12 cellular contexts compared by ENCODE assay signal in the genomic region with DNA sequence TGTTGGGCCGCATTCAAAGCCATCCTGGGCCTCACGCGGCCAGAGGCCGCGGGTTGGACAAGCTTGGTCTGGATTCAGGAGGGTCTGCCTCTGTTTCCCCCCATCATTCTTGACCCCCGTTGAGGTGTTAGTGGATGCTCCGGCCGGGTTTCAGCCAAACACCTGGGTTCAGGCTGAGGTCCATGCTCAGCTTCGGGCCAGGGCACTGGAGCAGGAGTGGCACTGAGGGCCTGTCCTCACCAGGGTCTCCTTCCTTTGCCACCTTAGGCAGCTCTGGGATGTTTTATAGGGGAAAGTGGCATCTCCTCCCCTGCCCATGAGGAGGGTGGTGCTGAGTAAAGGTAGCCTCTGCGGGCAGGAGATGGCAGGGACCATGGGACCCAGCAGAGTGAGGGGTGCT.
DNase-seq lines count a peak whose midpoint lies in the region; ATAC-seq, FAIRE-seq and TF ChIP-seq lines count a peak whose summit lies in the region.
"Had no signal": no experiment of that assay in that cellular context is flagged by ENCODE, and none has a peak within 500 bp of the region (broad histone marks: within the 10 kb centered on the region; RNA-seq: fewer than 3 reads in every experiment).

No MANE protein-coding gene starts in this region.

- BruUV-seq in HepG2 (replicated peaks; lab: Mats Ljungman, UMichigan), result no TSS peak

- TF ChIP-seq EP300 in HepG2 (IDR thresholded peaks at IDR 0.05; ENCODE audit: low read depth in 2 of 2, low read length in 2 of 2) (no peak), HepG2 (CRISPR knock-in tag; IDR thresholded peaks at IDR 0.05; ENCODE audit: borderline replicate concordance) (no peak)

- H4K20me1 ChIP-seq in HepG2 (ENCODE audit: insufficient read depth, low read length), result no peaks in the 10 kb centered on the region

- POLR2A ChIA-PET in HepG2 (lab: Yijun Ruan, JAX), result no interaction called here

- intact Hi-C loops in HepG2 (cut with micrococcal nuclease; ENCODE audit: unreplicated experiment), result loop anchor here (5.0 kb wide), 1 partner anchor 75 kb away; a partner anchor contains a TSS
- intact Hi-C loops in right lobe of liver (cut with DNase I), result no loop called here
- intact Hi-C loops in ascending aorta (cut with DNase I), result loop anchor here (5.0 to 10.0 kb wide), 3 partner anchors 40 to 1807 kb away; a partner anchor contains a TSS

- H3K36me3 ChIP-seq in HepG2 (replicated peaks in 1 of 2; ENCODE audit: control insufficient read depth in 1 of 2, insufficient read depth in 2 of 2, low read length in 2 of 2), result no peaks in the 10 kb centered on the region
- H3K36me3 ChIP-seq in right lobe of liver, result no peaks in the 10 kb centered on the region
- H3K36me3 ChIP-seq in ascending aorta, result no peaks in the 10 kb centered on the region
- H3K36me3 ChIP-seq: cardiac muscle cell, left lung had no signal

- H3K27ac ChIP-seq in HepG2 (ENCODE audit: extremely low read length, insufficient read depth, low read length), result no peak overlapping the region
- no peak overlapping the region for H3K27ac ChIP-seq in right lobe of liver
- peak overlapping the region in 1 of 2 donors; percentile 15 for H3K27ac ChIP-seq in ascending aorta
- H3K27ac ChIP-seq: cardiac muscle cell, left lung had no signal

- H3K4me1 ChIP-seq in HepG2 (ENCODE audit: insufficient read depth, low read length), result peaks cover 8% of the 10 kb centered on the region
- peaks cover 0 to 5% (median 2%) of the 10 kb centered on the region in 4 donors for H3K4me1 ChIP-seq in right lobe of liver
- peaks cover 4 to 9% of the 10 kb centered on the region in 2 donors for H3K4me1 ChIP-seq in ascending aorta

- H3K9ac ChIP-seq in HepG2 (ENCODE audit: insufficient read depth, low read depth, low read length), result no peak overlapping the region

- ATAC-seq in HepG2 (no peak; the same call in 2 of the 3 replicates), right lobe of liver (no peak), HG03354 (IDR thresholded peaks at IDR 0.05; ENCODE audit: poor library complexity, severe bottlenecking, unreplicated experiment) (no peak), HG03571 (IDR thresholded peaks at IDR 0.05; ENCODE audit: unreplicated experiment) (no peak)

- no peak overlapping the region for H2AFZ ChIP-seq in HepG2 (ENCODE audit: low read length)

- H3K4me3 ChIP-seq in HepG2 (replicated peaks in 1 of 3; ENCODE audit: insufficient read depth in 1 of 3, low read depth in 2 of 3, low read length in 3 of 3) (peak overlapping the region in 1 of 3 experiments; percentile 77; a peak in 1 of 6 replicates), right lobe of liver (no peak overlapping the region), ascending aorta (peak overlapping the region; percentile 62 to 90)

- peaks cover 2 to 30% of the 10 kb centered on the region in 2 experiments; a peak in 4 of 5 replicates for H3K27me3 ChIP-seq in HepG2 (ENCODE audit: control insufficient read depth in 1 of 2, insufficient read depth in 2 of 2, low read length in 2 of 2)
- no peaks in the 10 kb centered on the region for H3K27me3 ChIP-seq in right lobe of liver
- H3K27me3 ChIP-seq in ascending aorta, result no peaks in the 10 kb centered on the region

- TF ChIP-seq POLR2A in HepG2 (IDR thresholded peaks at IDR 0.05; ENCODE audit: insufficient read depth in 1 of 2, low read depth in 2 of 2, low read length in 2 of 2), result no peak
- no peak for TF ChIP-seq POLR2A in right lobe of liver (IDR thresholded peaks at IDR 0.05)

- peak overlapping the region; percentile 95 for H3K4me2 ChIP-seq in HepG2 (ENCODE audit: low read depth, low read length)

- no peak for TF ChIP-seq RAD21 in HepG2 (CRISPR knock-in tag; IDR thresholded peaks at IDR 0.05)

- CTCF ChIA-PET in HepG2 (lab: Yijun Ruan, JAX; ENCODE audit: low intra/inter-chr PET ratio, low total read pairs), result no interaction called here

- FAIRE-seq in HepG2 (lab: Jason Lieb, UNC), result no peak

- DNase-seq in HepG2 (ENCODE audit: low spot score) (no peak), right lobe of liver (no peak), ascending aorta (ENCODE audit: low spot score in 2 of 2) (peak in 1 of 2 donors; percentile 62), mesenteric fat pad (ENCODE audit: low spot score) (peak; percentile 76), GM19240 (ENCODE audit: insufficient read length, low spot score) (no peak)
- no peak for DNase-seq in stimulated activated CD4-positive, alpha-beta T cell treated with anti-CD3 and anti-CD28 coated beads, Interleukin-2, amount 100 ng/mL, for 24 hours
- DNase-seq: NCI-H1436 treated with DMSO at 0.1 percent for 48 hours, SIG-M5 had no signal

- TF ChIP-seq CTCF in HepG2 (CRISPR knock-in tag; IDR thresholded peaks at IDR 0.05), result no peak
- TF ChIP-seq CTCF in right lobe of liver (IDR thresholded peaks at IDR 0.05), result no peak
- TF ChIP-seq CTCF in ascending aorta (IDR thresholded peaks at IDR 0.05), result no peak

- WGBS in HepG2 (ENCODE audit: low lambda C conversion rate), result 88% methylated on average over 7 of the region's 10 CpGs
- WGBS in right lobe of liver (ENCODE audit: insufficient coverage, low coverage, low lambda C conversion rate, missing lambda C conversion rate), result 97% methylated on average over 9 of the region's 10 CpGs

- H3K9me3 ChIP-seq in HepG2 (ENCODE audit: low read length), result no peaks in the 10 kb centered on the region
- H3K9me3 ChIP-seq in right lobe of liver, result no peaks in the 10 kb centered on the region
- H3K9me3 ChIP-seq in ascending aorta, result no peaks in the 10 kb centered on the region
- H3K9me3 ChIP-seq: left lung had no signal

- H3K79me2 ChIP-seq in HepG2 (ENCODE audit: insufficient read depth, low read length), result no peaks in the 10 kb centered on the region

- in situ Hi-C loops in HepG2 (cut with HindIII; ENCODE audit: extremely low pct_ligation_motif_present, low pct_unique_long_range_greater_than_20kb), result no loop called here

TF ChIP-seq in HepG2, 621 proteins besides CTCF, POLR2A, EP300 and RAD21 (continues in another document):
- TF ChIP-seq ZNF44 (CRISPR knock-in tag; IDR thresholded peaks at IDR 0.05) (no peak), NFATC3 (CRISPR knock-in tag; IDR thresholded peaks at IDR 0.05) (no peak), ZNF205 (CRISPR knock-in tag; IDR thresholded peaks at IDR 0.05) (no peak), HCFC1 (IDR thresholded peaks at IDR 0.05; ENCODE audit: low read depth, low read length) (no peak), FOXP1 (IDR thresholded peaks at IDR 0.05) (no peak), FOXP1 (CRISPR knock-in tag; IDR thresholded peaks at IDR 0.05) (no peak), ZNF839 (CRISPR knock-in tag; IDR thresholded peaks at IDR 0.05; ENCODE audit: borderline replicate concordance) (no peak), ZNF432 (CRISPR knock-in tag; IDR thresholded peaks at IDR 0.05; ENCODE audit: borderline replicate concordance) (no peak)
- TF ChIP-seq, protein P1, sequence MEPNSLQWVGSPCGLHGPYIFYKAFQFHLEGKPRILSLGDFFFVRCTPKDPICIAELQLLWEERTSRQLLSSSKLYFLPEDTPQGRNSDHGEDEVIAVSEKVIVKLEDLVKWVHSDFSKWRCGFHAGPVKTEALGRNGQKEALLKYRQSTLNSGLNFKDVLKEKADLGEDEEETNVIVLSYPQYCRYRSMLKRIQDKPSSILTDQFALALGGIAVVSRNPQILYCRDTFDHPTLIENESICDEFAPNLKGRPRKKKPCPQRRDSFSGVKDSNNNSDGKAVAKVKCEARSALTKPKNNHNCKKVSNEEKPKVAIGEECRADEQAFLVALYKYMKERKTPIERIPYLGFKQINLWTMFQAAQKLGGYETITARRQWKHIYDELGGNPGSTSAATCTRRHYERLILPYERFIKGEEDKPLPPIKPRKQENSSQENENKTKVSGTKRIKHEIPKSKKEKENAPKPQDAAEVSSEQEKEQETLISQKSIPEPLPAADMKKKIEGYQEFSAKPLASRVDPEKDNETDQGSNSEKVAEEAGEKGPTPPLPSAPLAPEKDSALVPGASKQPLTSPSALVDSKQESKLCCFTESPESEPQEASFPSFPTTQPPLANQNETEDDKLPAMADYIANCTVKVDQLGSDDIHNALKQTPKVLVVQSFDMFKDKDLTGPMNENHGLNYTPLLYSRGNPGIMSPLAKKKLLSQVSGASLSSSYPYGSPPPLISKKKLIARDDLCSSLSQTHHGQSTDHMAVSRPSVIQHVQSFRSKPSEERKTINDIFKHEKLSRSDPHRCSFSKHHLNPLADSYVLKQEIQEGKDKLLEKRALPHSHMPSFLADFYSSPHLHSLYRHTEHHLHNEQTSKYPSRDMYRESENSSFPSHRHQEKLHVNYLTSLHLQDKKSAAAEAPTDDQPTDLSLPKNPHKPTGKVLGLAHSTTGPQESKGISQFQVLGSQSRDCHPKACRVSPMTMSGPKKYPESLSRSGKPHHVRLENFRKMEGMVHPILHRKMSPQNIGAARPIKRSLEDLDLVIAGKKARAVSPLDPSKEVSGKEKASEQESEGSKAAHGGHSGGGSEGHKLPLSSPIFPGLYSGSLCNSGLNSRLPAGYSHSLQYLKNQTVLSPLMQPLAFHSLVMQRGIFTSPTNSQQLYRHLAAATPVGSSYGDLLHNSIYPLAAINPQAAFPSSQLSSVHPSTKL (CRISPR knock-in tag; IDR thresholded peaks at IDR 0.05), result no peak
- TF ChIP-seq, protein P2, sequence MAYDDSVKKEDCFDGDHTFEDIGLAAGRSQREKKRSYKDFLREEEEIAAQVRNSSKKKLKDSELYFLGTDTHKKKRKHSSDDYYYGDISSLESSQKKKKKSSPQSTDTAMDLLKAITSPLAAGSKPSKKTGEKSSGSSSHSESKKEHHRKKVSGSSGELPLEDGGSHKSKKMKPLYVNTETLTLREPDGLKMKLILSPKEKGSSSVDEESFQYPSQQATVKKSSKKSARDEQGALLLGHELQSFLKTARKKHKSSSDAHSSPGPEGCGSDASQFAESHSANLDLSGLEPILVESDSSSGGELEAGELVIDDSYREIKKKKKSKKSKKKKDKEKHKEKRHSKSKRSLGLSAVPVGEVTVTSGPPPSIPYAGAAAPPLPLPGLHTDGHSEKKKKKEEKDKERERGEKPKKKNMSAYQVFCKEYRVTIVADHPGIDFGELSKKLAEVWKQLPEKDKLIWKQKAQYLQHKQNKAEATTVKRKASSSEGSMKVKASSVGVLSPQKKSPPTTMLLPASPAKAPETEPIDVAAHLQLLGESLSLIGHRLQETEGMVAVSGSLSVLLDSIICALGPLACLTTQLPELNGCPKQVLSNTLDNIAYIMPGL (CRISPR knock-in tag; IDR thresholded peaks at IDR 0.05; ENCODE audit: borderline replicate concordance in 1 of 2, low read depth in 1 of 2), result no peak
- TF ChIP-seq, protein P3, sequence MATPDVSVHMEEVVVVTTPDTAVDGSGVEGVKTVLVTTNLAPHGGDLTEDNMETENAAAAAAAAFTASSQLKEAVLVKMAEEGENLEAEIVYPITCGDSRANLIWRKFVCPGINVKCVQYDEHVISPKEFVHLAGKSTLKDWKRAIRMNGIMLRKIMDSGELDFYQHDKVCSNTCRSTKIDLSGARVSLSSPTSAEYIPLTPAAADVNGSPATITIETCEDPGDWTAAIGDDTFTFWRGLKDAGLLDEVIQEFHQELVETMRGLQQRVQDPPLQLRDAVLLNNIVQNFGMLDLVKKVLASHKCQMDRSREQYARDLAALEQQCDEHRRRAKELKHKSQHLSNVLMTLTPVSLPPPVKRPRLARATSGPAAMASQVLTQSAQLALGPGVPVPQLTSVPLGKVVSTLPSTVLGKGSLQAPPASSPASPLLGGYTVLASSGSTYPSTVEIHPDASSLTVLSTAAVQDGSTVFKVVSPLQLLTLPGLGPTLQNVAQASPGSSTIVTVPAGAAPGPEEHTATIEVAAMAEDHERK (CRISPR knock-in tag; IDR thresholded peaks at IDR 0.05; ENCODE audit: low read depth), result no peak

Comparison
In these comparisons a context has a peak if more than half of its experiments do, and no peak if none do; other contexts are left out.
1. intact Hi-C loops: an anchor here in HepG2 (5.0 kb wide) and ascending aorta (5.0 to 10.0 kb wide); none called in right lobe of liver.
2. H3K4me3 ChIP-seq: peak in ascending aorta (2 of 2); none in right lobe of liver (0 of 3).